Comparison of ENCODE assay signal across 8 cellular contexts in the genomic region with DNA sequence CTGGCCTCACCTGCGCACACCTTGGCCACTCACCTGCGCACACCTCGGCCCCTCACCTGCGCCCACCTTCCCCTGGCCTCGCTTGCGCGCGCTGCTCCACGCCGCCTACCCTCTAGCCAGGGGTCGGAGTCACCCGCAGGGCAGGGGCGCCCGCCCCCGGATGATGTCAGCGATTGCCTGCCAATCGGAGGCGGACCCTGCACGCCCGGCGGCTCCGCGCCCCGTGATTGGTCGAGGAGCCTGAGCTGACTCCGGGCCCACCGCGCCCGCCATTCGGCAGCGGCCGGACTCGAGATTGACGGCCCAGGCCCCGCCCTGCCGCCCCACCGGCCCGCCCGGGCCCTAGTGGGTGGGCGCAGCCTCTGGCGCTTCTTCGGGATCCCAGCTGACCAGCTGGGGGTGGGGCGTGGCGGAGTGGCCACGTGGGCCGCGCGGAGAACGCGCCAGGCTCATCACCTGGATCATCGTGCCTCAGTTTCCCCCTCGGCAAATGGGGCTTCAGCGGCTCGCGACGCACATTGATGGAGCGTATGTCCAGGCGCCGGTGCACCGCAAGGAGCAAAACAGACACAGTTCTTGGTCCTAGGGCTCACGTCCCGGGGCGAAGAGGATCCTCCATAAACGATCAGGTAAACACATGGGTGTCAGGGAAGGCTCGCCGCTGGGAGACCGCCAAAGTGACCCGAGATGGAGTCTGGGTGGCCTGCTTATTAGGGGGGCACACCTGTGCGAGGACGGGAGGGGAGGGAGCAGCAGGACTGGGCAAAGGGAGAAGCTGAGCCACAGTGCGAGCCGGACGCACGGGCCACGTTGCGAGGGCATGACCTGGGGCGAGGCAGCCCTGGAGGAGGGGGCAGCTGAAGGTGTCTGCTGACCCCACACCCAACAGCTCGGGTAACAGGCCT. TPM values are rescaled to one million over a fixed set of nuclear protein-coding genes. Genes with fewer than 3 reads are reported as not detected.
A peak's percentile ranks its signal among the peaks of the same experiment; 100 is the strongest.
DNase-seq lines count a peak whose midpoint lies in the region; ATAC-seq and TF ChIP-seq lines count a peak whose summit lies in the region.

A gene with protein sequence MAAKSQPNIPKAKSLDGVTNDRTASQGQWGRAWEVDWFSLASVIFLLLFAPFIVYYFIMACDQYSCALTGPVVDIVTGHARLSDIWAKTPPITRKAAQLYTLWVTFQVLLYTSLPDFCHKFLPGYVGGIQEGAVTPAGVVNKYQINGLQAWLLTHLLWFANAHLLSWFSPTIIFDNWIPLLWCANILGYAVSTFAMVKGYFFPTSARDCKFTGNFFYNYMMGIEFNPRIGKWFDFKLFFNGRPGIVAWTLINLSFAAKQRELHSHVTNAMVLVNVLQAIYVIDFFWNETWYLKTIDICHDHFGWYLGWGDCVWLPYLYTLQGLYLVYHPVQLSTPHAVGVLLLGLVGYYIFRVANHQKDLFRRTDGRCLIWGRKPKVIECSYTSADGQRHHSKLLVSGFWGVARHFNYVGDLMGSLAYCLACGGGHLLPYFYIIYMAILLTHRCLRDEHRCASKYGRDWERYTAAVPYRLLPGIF (minus strand): TSS at position 137 of the 905 bp plus-strand sequence. CDS start 3,441 bp downstream, outside the sequence.

- DNase-seq in G401 (ENCODE audit: low spot score), result peak; percentile 93
- DNase-seq in HAP-1 (ENCODE audit: low spot score in 2 of 2), result peak; percentile 91 to 97
- peak; percentile 97 for DNase-seq in MM.1S
- peak; percentile 87 for DNase-seq in SHP77 treated with DMSO at 0.1 percent for 48 hours (lab: John Stamatoyannopoulos, UW)
- DNase-seq in activated effector memory CD4-positive, alpha-beta T cell treated with anti-CD3 and anti-CD28 coated beads, Interleukin-2, amount 50 U/mL, for 16 hours, result peak; percentile 98
- peak; percentile 90 for DNase-seq in fibroblast of the aortic adventitia (ENCODE audit: low read depth)
- DNase-seq in nephron progenitor cell, result peak; percentile 98
- peak; percentile 94 to 95 for DNase-seq in stimulated activated naive CD8-positive, alpha-beta T cell treated with anti-CD3 and anti-CD28 coated beads, Interleukin-15, amount 100 ng/mL, for 72 hours

- in situ Hi-C loops in G401 (cut with HindIII; ENCODE audit: low sequenced_read_pairs) (no loop called here), HAP-1 (cut with MboI; ENCODE audit: low sequenced_read_pairs) (no loop called here)

- peak within 1 kb of the TSS; percentile 91 for H3K27ac Mint-ChIP-seq in nephron progenitor cell
- H3K27ac Mint-ChIP-seq in stimulated activated naive CD8-positive, alpha-beta T cell treated with anti-CD3 and anti-CD28 coated beads, Interleukin-15, amount 100 ng/mL, for 72 hours, result peak within 1 kb of the TSS; percentile 89 to 96

- H3K4me3 ChIP-seq in HAP-1, result peak within 1 kb of the TSS; percentile 66
- peak within 1 kb of the TSS; percentile 97 for H3K4me3 ChIP-seq in MM.1S (ENCODE audit: low read length)
- H3K4me3 ChIP-seq in fibroblast of the aortic adventitia (ENCODE audit: low read depth, low read length), result peak within 1 kb of the TSS; percentile 78

- peaks cover 39% of the 10 kb centered on the region for H3K36me3 Mint-ChIP-seq in nephron progenitor cell (ENCODE audit: low read depth)

- no peaks in the 10 kb centered on the region for H3K9me2 ChIP-seq in MM.1S (replicated peaks; ENCODE audit: insufficient read depth, low read length)

- H3K4me2 ChIP-seq in MM.1S (ENCODE audit: low read depth, low read length), result peak within 1 kb of the TSS; percentile 89

- H4K20me1 ChIP-seq in MM.1S (ENCODE audit: insufficient read depth, low read length), result no peaks in the 10 kb centered on the region

- H3F3A ChIP-seq in MM.1S (ENCODE audit: insufficient read depth, low read length), result peaks cover 3% of the 10 kb centered on the region; the same call in 1 of the 2 replicates

- peak within 1 kb of the TSS; percentile 80 for H3K9ac ChIP-seq in MM.1S (ENCODE audit: low read length)

- peaks cover 31% of the 10 kb centered on the region for H3K4me1 ChIP-seq in HAP-1
- H3K4me1 ChIP-seq in MM.1S (ENCODE audit: low read length), result 0 out of 2 replicates have a peak, but pooled peaks cover 6% of the 10 kb centered on the region

- TF ChIP-seq CTCF in MM.1S (IDR thresholded peaks at IDR 0.05; ENCODE audit: low read length) (no peak), fibroblast of the aortic adventitia (IDR thresholded peaks at IDR 0.05; ENCODE audit: insufficient read depth, low read length) (no peak), nephron progenitor cell (IDR thresholded peaks at IDR 0.05) (no peak)

- H3K4me1 Mint-ChIP-seq in nephron progenitor cell, result peaks cover 62% of the 10 kb centered on the region
- peaks cover 56% of the 10 kb centered on the region for H3K4me1 Mint-ChIP-seq in stimulated activated naive CD8-positive, alpha-beta T cell treated with anti-CD3 and anti-CD28 coated beads, Interleukin-15, amount 100 ng/mL, for 72 hours

- H3K27me3 Mint-ChIP-seq in nephron progenitor cell (ENCODE audit: low read depth, poor library complexity), result peaks cover 8% of the 10 kb centered on the region
- no peaks in the 10 kb centered on the region for H3K27me3 Mint-ChIP-seq in stimulated activated naive CD8-positive, alpha-beta T cell treated with anti-CD3 and anti-CD28 coated beads, Interleukin-15, amount 100 ng/mL, for 72 hours

- H3K36me3 ChIP-seq in HAP-1 (replicated peaks), result peaks cover 36% of the 10 kb centered on the region
- no peaks in the 10 kb centered on the region for H3K36me3 ChIP-seq in MM.1S (replicated peaks; ENCODE audit: insufficient read depth, low read length)

- peaks cover 7% of the 10 kb centered on the region; the same call in 1 of the 2 replicates for H3K9me3 ChIP-seq in HAP-1
- H3K9me3 ChIP-seq in MM.1S (replicated peaks; ENCODE audit: insufficient read depth, low read length), result no peaks in the 10 kb centered on the region

- H3K27me3 ChIP-seq in HAP-1 (ENCODE audit: low read depth) (no peaks in the 10 kb centered on the region), MM.1S (replicated peaks; ENCODE audit: insufficient read depth, low read length) (no peaks in the 10 kb centered on the region)

- H3K27ac ChIP-seq in MM.1S (ENCODE audit: low read length), result peak within 1 kb of the TSS; percentile 39; the same call in 1 of the 2 replicates

- H3K79me2 ChIP-seq in MM.1S (ENCODE audit: low read length), result peaks cover 18% of the 10 kb centered on the region

- peak within 1 kb of the TSS; percentile 94 for H3K4me3 Mint-ChIP-seq in nephron progenitor cell
- H3K4me3 Mint-ChIP-seq in stimulated activated naive CD8-positive, alpha-beta T cell treated with anti-CD3 and anti-CD28 coated beads, Interleukin-15, amount 100 ng/mL, for 72 hours, result peak within 1 kb of the TSS; percentile 96 to 97

- H3K9me3 Mint-ChIP-seq in nephron progenitor cell, result peaks cover 15% of the 10 kb centered on the region
- H3K9me3 Mint-ChIP-seq in stimulated activated naive CD8-positive, alpha-beta T cell treated with anti-CD3 and anti-CD28 coated beads, Interleukin-15, amount 100 ng/mL, for 72 hours, result peaks cover 0 to 7% of the 10 kb centered on the region in 2 donors

- peak; percentile 88 for ATAC-seq in stimulated activated naive CD8-positive, alpha-beta T cell treated with anti-CD3 and anti-CD28 coated beads, Interleukin-15, amount 100 ng/mL, for 72 hours

- peak within 1 kb of the TSS; percentile 99 for H2AFZ ChIP-seq in MM.1S (ENCODE audit: low read length)

RNA-seq across cellular contexts. Expression of the gene that starts here (rescaled TPM):
- 46.1 and 71.8 TPM in 2 replicates for total RNA-seq in G401 (2014; rRNA removed; shearing (Covaris generic))
- 10.2 and 16.7 TPM in 2 replicates for total RNA-seq in fibroblast of the aortic adventitia (ENCODE audit: low replicate concordance)

Comparison
In these comparisons a context has a peak if more than half of its experiments do, and no peak if none do; other contexts are left out.
1. Peak in every context shown above with its lines: DNase-seq, ATAC-seq, H3K4me3 ChIP-seq and H3K27ac ChIP-seq.